Comparison of ENCODE assay signal across 31 cellular contexts in the genomic region with DNA sequence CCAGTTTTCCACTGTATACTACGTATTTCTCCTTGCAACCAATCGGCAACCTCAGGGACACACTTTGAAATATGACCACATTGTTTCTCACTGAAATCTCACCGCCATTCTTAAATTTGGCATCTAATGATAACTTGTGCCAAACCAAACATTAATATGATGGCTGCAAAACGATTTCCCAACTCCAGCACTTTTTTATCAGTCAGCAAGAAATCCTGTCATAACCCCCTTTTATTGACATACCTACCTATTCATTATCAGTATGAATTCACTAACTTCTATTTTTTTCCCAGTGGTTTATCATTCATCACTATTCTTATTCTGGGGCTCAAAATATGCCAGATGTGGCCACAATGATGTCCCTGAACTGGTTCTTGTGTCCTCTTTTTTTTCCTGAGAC.
"Had no signal": no experiment of that assay in that cellular context is flagged by ENCODE, and none has a peak within 500 bp of the region (broad histone marks: within the 10 kb centered on the region; RNA-seq: fewer than 3 reads in every experiment).

No MANE protein-coding gene starts in this region.

- H3K36me3 ChIP-seq: adrenal gland, gastroesophageal sphincter, lower lobe of right lung, neural progenitor cell, suprapubic skin, tibial artery, upper lobe of right lung had no signal

- H3K27ac ChIP-seq: adrenal gland, body of pancreas, coronary artery, dorsolateral prefrontal cortex, gastroesophageal sphincter, hepatocyte, lower lobe of right lung, neural progenitor cell, parathyroid adenoma, suprapubic skin, tibial artery, upper lobe of right lung had no signal

- H3K36me3 Mint-ChIP-seq: natural killer cell had no signal

- H3K4me1 ChIP-seq: gastroesophageal sphincter, lower lobe of right lung, neural progenitor cell, parathyroid adenoma, suprapubic skin, tibial artery, upper lobe of right lung had no signal

- H3K27me3 Mint-ChIP-seq: activated CD4-positive, alpha-beta T cell treated with anti-CD3 and anti-CD28 coated beads for 36 hours; activated naive CD4-positive, alpha-beta T cell treated with anti-CD3 and anti-CD28 coated beads, Interleukin-2, amount 10 ng/mL, durations not matched to agents 7 days and 5 days; stimulated activated naive B cell treated with anti-CD40 and anti-IgM and Interleukin-4, amounts not matched to agents 10 μg/mL and 1 μg/mL and 100 μg/mL, for 72 hours; T-cell had no signal

- DNase-seq: activated CD4-positive, alpha-beta T cell treated with anti-CD3 and anti-CD28 coated beads for 36 hours; activated CD4-positive, alpha-beta T cell treated with anti-CD3 and anti-CD28 coated beads, Interleukin-2, amount 50 U/mL, for 48 hours; activated CD4-positive, CD25-positive, alpha-beta regulatory T cell; activated CD8-positive, alpha-beta memory T cell treated with anti-CD3 and anti-CD28 coated beads for 24 hours; activated gamma-delta T cell; activated naive CD4-positive, alpha-beta T cell treated with anti-CD3 and anti-CD28 coated beads, Interleukin-2, amount 10 ng/mL, durations not matched to agents 7 days and 5 days; adrenal gland; aorta; body of pancreas; cerebellar nuclear complex; dorsolateral prefrontal cortex; effector memory CD4-positive, alpha-beta T cell; erythroblast; lower lobe of right lung; mesendoderm; natural killer cell; occipital lobe; right cardiac atrium; stimulated activated CD4-positive, alpha-beta T cell treated with anti-CD3 and anti-CD28 coated beads, Interleukin-15, amount 100 ng/mL, for 24 hours; stimulated activated CD4-positive, alpha-beta T cell treated with anti-CD3 and anti-CD28 coated beads, Interleukin-2, amount 100 ng/mL, for 24 hours; stimulated activated naive B cell treated with anti-CD40 and anti-IgM and Interleukin-4, amounts not matched to agents 10 μg/mL and 1 μg/mL and 100 μg/mL, for 72 hours; T-cell; tibial artery; upper lobe of right lung had no signal

- H3K4me2 ChIP-seq: hepatocyte, neural progenitor cell had no signal

- H3K4me3 ChIP-seq: adrenal gland, body of pancreas, coronary artery, dorsolateral prefrontal cortex, gastroesophageal sphincter, hepatocyte, lower lobe of right lung, neural progenitor cell, suprapubic skin, tibial artery, upper lobe of right lung had no signal

- H3K4me3 Mint-ChIP-seq: activated CD4-positive, alpha-beta T cell treated with anti-CD3 and anti-CD28 coated beads for 36 hours; activated naive CD4-positive, alpha-beta T cell treated with anti-CD3 and anti-CD28 coated beads, Interleukin-2, amount 10 ng/mL, durations not matched to agents 7 days and 5 days; neural progenitor cell; stimulated activated naive B cell treated with anti-CD40 and anti-IgM and Interleukin-4, amounts not matched to agents 10 μg/mL and 1 μg/mL and 100 μg/mL, for 72 hours; T-cell; T-helper 2 cell treated with Interferon-gamma antibody and Interleukin-4, amounts not matched to agents 5 μg/mL and 100 μg/mL, for 36 hours had no signal

- ATAC-seq: activated CD4-positive, alpha-beta T cell treated with anti-CD3 and anti-CD28 coated beads for 36 hours; body of pancreas; gastroesophageal sphincter; lower lobe of right lung; natural killer cell; right cardiac atrium; stimulated activated naive B cell treated with anti-CD40 and anti-IgM and Interleukin-4, amounts not matched to agents 10 μg/mL and 1 μg/mL and 100 μg/mL, for 72 hours; T-cell; upper lobe of right lung had no signal

- H3K27me3 ChIP-seq: adrenal gland, body of pancreas, dorsolateral prefrontal cortex, gastroesophageal sphincter, hepatocyte, neural progenitor cell, suprapubic skin, tibial artery, upper lobe of right lung had no signal

- H2AFZ ChIP-seq: hepatocyte, neural progenitor cell, parathyroid adenoma had no signal

- H3K9me3 Mint-ChIP-seq: activated naive CD4-positive, alpha-beta T cell treated with anti-CD3 and anti-CD28 coated beads, Interleukin-2, amount 10 ng/mL, durations not matched to agents 7 days and 5 days; natural killer cell; stimulated activated naive B cell treated with anti-CD40 and anti-IgM and Interleukin-4, amounts not matched to agents 10 μg/mL and 1 μg/mL and 100 μg/mL, for 72 hours; T-cell; T-helper 2 cell treated with Interferon-gamma antibody and Interleukin-4, amounts not matched to agents 5 μg/mL and 100 μg/mL, for 36 hours had no signal

- H3K9me3 ChIP-seq: adrenal gland, body of pancreas, gastroesophageal sphincter, lower lobe of right lung, suprapubic skin, tibial artery, upper lobe of right lung had no signal

- H3K4me1 Mint-ChIP-seq: neural progenitor cell had no signal

- H3K27ac Mint-ChIP-seq: activated CD4-positive, alpha-beta T cell treated with anti-CD3 and anti-CD28 coated beads for 36 hours; activated naive CD4-positive, alpha-beta T cell treated with anti-CD3 and anti-CD28 coated beads, Interleukin-2, amount 10 ng/mL, durations not matched to agents 7 days and 5 days; neural progenitor cell; T-cell; T-helper 2 cell treated with Interferon-gamma antibody and Interleukin-4, amounts not matched to agents 5 μg/mL and 100 μg/mL, for 36 hours had no signal

- H3K9ac ChIP-seq: neural progenitor cell, parathyroid adenoma had no signal
